ENCODE assay signal across 30 cellular contexts in genomic region chr12:8154526-8154925, GRCh38. TPM values are rescaled to one million over a fixed set of nuclear protein-coding genes. Genes with fewer than 3 reads are reported as not detected.
A peak's percentile ranks its signal among the peaks of the same experiment; 100 is the strongest.
DNase-seq lines count a peak whose midpoint lies in the region; ATAC-seq and TF ChIP-seq lines count a peak whose summit lies in the region.
"Had no signal": no experiment of that assay in that cellular context is flagged by ENCODE, and none has a peak within 500 bp of the region (broad histone marks: within the 10 kb centered on the region; RNA-seq: fewer than 3 reads in every experiment).

No MANE protein-coding gene starts in this region.

- no peak for TF ChIP-seq CTCF in tibial nerve (IDR thresholded peaks at IDR 0.05)

- H3K27me3 ChIP-seq in tibial nerve: no peaks in the 10 kb centered on the region
- H3K27me3 ChIP-seq: dorsolateral prefrontal cortex, uterus had no signal

- TF ChIP-seq EP300 in tibial nerve (IDR thresholded peaks at IDR 0.05): no peak

- no peaks in the 10 kb centered on the region for H3K27me3 Mint-ChIP-seq in activated naive CD8-positive, alpha-beta T cell
- peaks cover 17% of the 10 kb centered on the region for H3K27me3 Mint-ChIP-seq in activated naive CD8-positive, alpha-beta T cell treated with anti-CD3 and anti-CD28 coated beads for 36 hours
- no peaks in the 10 kb centered on the region for H3K27me3 Mint-ChIP-seq in dendritic cell treated with granulocyte-macrophage colony-stimulating factor and Interleukin-4, amounts not matched to agents 40 ng/mL and 50 ng/mL, for 4 days

- H3K9me3 ChIP-seq in tibial nerve: no peaks in the 10 kb centered on the region
- H3K9me3 ChIP-seq: prostate gland, uterus had no signal

- H3K4me1 ChIP-seq in tibial nerve: no peaks in the 10 kb centered on the region
- H3K4me1 ChIP-seq: prostate gland, uterus had no signal

- H3K36me3 Mint-ChIP-seq in activated naive CD8-positive, alpha-beta T cell: no peaks in the 10 kb centered on the region
- no peaks in the 10 kb centered on the region for H3K36me3 Mint-ChIP-seq in activated naive CD8-positive, alpha-beta T cell treated with anti-CD3 and anti-CD28 coated beads for 36 hours
- H3K36me3 Mint-ChIP-seq in dendritic cell treated with granulocyte-macrophage colony-stimulating factor and Interleukin-4, amounts not matched to agents 40 ng/mL and 50 ng/mL, for 4 days (ENCODE audit: low read depth): peaks cover 8% of the 10 kb centered on the region
- H3K36me3 Mint-ChIP-seq: brain; immature natural killer cell; natural killer cell treated with Interleukin-12 subunit alpha and Interleukin-12 subunit beta and Interleukin-15 and Interleukin-18, amount 100 ng/mL, for 72 hours had no signal

- no peak overlapping the region for H3K4me3 ChIP-seq in tibial nerve
- H3K4me3 ChIP-seq: dorsolateral prefrontal cortex, lung, prostate gland, uterus had no signal

- DNase-seq in activated naive CD8-positive, alpha-beta T cell treated with anti-CD3 and anti-CD28 coated beads for 36 hours: no peak
- DNase-seq in tibial nerve (ENCODE audit: low spot score in 2 of 2): no peak
- no peak for DNase-seq in DMS153 (lab: John Stamatoyannopoulos, UW)
- DNase-seq: ACHN; Calu3; cerebellar nuclear complex; DMS79 treated with DMSO at 0.1 percent for 48 hours; dorsolateral prefrontal cortex; immature natural killer cell; left cardiac atrium; NCI-H1417; NCI-H2029; NCI-H524; occipital lobe; stimulated activated CD4-positive, alpha-beta T cell treated with anti-CD3 and anti-CD28 coated beads, Interleukin-12 subunit alpha, Interleukin-12 subunit beta, amount 100 ng/mL, for 4 hours; stimulated activated CD4-positive, alpha-beta T cell treated with anti-CD3 and anti-CD28 coated beads, Interleukin-2, amount 100 ng/mL, for 48 hours; stimulated activated naive CD8-positive, alpha-beta T cell treated with anti-CD3 and anti-CD28 coated beads, Interleukin-15, amount 100 ng/mL, for 72 hours; uterus had no signal

- ATAC-seq in HG02870 (IDR thresholded peaks at IDR 0.05; ENCODE audit: unreplicated experiment): peak; percentile 42
- ATAC-seq in GM18867 (IDR thresholded peaks at IDR 0.05; ENCODE audit: unreplicated experiment): no peak
- ATAC-seq: activated CD4-positive, CD25-positive, alpha-beta regulatory T cell treated with anti-CD3 and anti-CD28 coated beads, Interleukin-2, amount 50 U/mL, for 24 hours; left cardiac atrium; natural killer cell treated with Interleukin-12 subunit alpha and Interleukin-12 subunit beta and Interleukin-15 and Interleukin-18, amount 100 ng/mL, for 72 hours; sciatic nerve; stimulated activated naive CD8-positive, alpha-beta T cell treated with anti-CD3 and anti-CD28 coated beads, Interleukin-15, amount 100 ng/mL, for 72 hours had no signal

- H3K4me1 Mint-ChIP-seq in activated naive CD8-positive, alpha-beta T cell (ENCODE audit: low read depth): peaks cover 34% of the 10 kb centered on the region
- H3K4me1 Mint-ChIP-seq in activated naive CD8-positive, alpha-beta T cell treated with anti-CD3 and anti-CD28 coated beads for 36 hours: peaks cover 32% of the 10 kb centered on the region
- peaks cover 90% of the 10 kb centered on the region for H3K4me1 Mint-ChIP-seq in dendritic cell treated with granulocyte-macrophage colony-stimulating factor and Interleukin-4, amounts not matched to agents 40 ng/mL and 50 ng/mL, for 4 days (ENCODE audit: low read depth)
- H3K4me1 Mint-ChIP-seq: immature natural killer cell had no signal

- H3K27ac Mint-ChIP-seq in activated naive CD8-positive, alpha-beta T cell: no peak overlapping the region
- H3K27ac Mint-ChIP-seq in activated naive CD8-positive, alpha-beta T cell treated with anti-CD3 and anti-CD28 coated beads for 36 hours: no peak overlapping the region
- H3K27ac Mint-ChIP-seq in dendritic cell treated with granulocyte-macrophage colony-stimulating factor and Interleukin-4, amounts not matched to agents 40 ng/mL and 50 ng/mL, for 4 days: peak overlapping the region; percentile 98
- H3K27ac Mint-ChIP-seq: brain; immature natural killer cell; natural killer cell treated with Interleukin-12 subunit alpha and Interleukin-12 subunit beta and Interleukin-15 and Interleukin-18, amount 100 ng/mL, for 72 hours; stimulated activated naive CD8-positive, alpha-beta T cell treated with anti-CD3 and anti-CD28 coated beads, Interleukin-15, amount 100 ng/mL, for 72 hours had no signal

- intact Hi-C loops in dendritic cell treated with granulocyte-macrophage colony-stimulating factor and Interleukin-4, amounts not matched to agents 40 ng/mL and 50 ng/mL, for 4 days (cut with micrococcal nuclease): loop anchor here (2.0 kb wide), 1 partner anchor 26 kb away; no protein-coding TSS in a partner anchor

- no peak overlapping the region for H3K27ac ChIP-seq in tibial nerve
- H3K27ac ChIP-seq: dorsolateral prefrontal cortex, HL-60, KMS-11, prostate gland, uterus had no signal

- peak overlapping the region; percentile 3 for H3K4me3 Mint-ChIP-seq in activated naive CD8-positive, alpha-beta T cell
- no peak overlapping the region for H3K4me3 Mint-ChIP-seq in activated naive CD8-positive, alpha-beta T cell treated with anti-CD3 and anti-CD28 coated beads for 36 hours
- H3K4me3 Mint-ChIP-seq in dendritic cell treated with granulocyte-macrophage colony-stimulating factor and Interleukin-4, amounts not matched to agents 40 ng/mL and 50 ng/mL, for 4 days: no peak overlapping the region
- H3K4me3 Mint-ChIP-seq: brain; immature natural killer cell; natural killer cell treated with Interleukin-12 subunit alpha and Interleukin-12 subunit beta and Interleukin-15 and Interleukin-18, amount 100 ng/mL, for 72 hours had no signal

- no peaks in the 10 kb centered on the region for H3K9me3 Mint-ChIP-seq in activated naive CD8-positive, alpha-beta T cell (ENCODE audit: low read depth)
- H3K9me3 Mint-ChIP-seq in activated naive CD8-positive, alpha-beta T cell treated with anti-CD3 and anti-CD28 coated beads for 36 hours: no peaks in the 10 kb centered on the region
- H3K9me3 Mint-ChIP-seq in dendritic cell treated with granulocyte-macrophage colony-stimulating factor and Interleukin-4, amounts not matched to agents 40 ng/mL and 50 ng/mL, for 4 days: peaks cover 4% of the 10 kb centered on the region
- H3K9me3 Mint-ChIP-seq: immature natural killer cell; natural killer cell treated with Interleukin-12 subunit alpha and Interleukin-12 subunit beta and Interleukin-15 and Interleukin-18, amount 100 ng/mL, for 72 hours; stimulated activated naive CD8-positive, alpha-beta T cell treated with anti-CD3 and anti-CD28 coated beads, Interleukin-15, amount 100 ng/mL, for 72 hours had no signal

- no peaks in the 10 kb centered on the region for H3K36me3 ChIP-seq in tibial nerve
- H3K36me3 ChIP-seq: prostate gland, uterus had no signal

- no peak for TF ChIP-seq POLR2A in tibial nerve (IDR thresholded peaks at IDR 0.05)

RNA-seq across cellular contexts. Expression of gene ZNF705A, which starts 2.3 kb away (rescaled TPM):
- not detected for total RNA-seq in activated naive CD8-positive, alpha-beta T cell treated with anti-CD3 and anti-CD28 coated beads for 36 hours
- not detected for total RNA-seq in tibial nerve
- total RNA-seq: Calu3; left cardiac atrium; natural killer cell treated with Interleukin-12 subunit alpha and Interleukin-12 subunit beta and Interleukin-15 and Interleukin-18, amount 100 ng/mL, for 72 hours; occipital lobe; prostate gland; sciatic nerve had no signal

RNA-seq across cellular contexts. Expression of gene CLEC4A, which starts 31.1 kb away (rescaled TPM):
- under 1 TPM in 1 of 2 experiments, not detected in 1; 0.28 TPM for total RNA-seq in activated naive CD8-positive, alpha-beta T cell treated with anti-CD3 and anti-CD28 coated beads for 36 hours
- total RNA-seq in tibial nerve: 1 to 10 TPM; 2.2 to 7.9 (median 5.8) TPM
- total RNA-seq: Calu3 had no signal
